8 cellular contexts compared by ENCODE assay signal in genomic region chr6:12605888-12606345, GRCh38.
A peak's percentile ranks its signal among the peaks of the same experiment; 100 is the strongest.
DNase-seq lines count a peak whose midpoint lies in the region; ATAC-seq, FAIRE-seq and TF ChIP-seq lines count a peak whose summit lies in the region.

No MANE protein-coding gene starts in this region.

- H3K9ac ChIP-seq in parathyroid adenoma: no peak overlapping the region

- POLR2A ChIA-PET in activated CD8-positive, alpha-beta T cell treated with anti-CD3 and anti-CD28 coated beads, Interleukin-2, amount 10 ng/mL, durations not matched to agents 7 days and 5 days (lab: Charles Lee): no interaction called here

- DNase-seq in CMK (ENCODE audit: low read depth) (peak; percentile 8), GM19239 (ENCODE audit: insufficient read length, low spot score) (no peak), NCI-H748 (lab: John Stamatoyannopoulos, UW; ENCODE audit: unreplicated experiment) (peak; percentile 70)
- DNase-seq in activated CD8-positive, alpha-beta T cell treated with anti-CD3 and anti-CD28 coated beads, Interleukin-2, amount 10 ng/mL, durations not matched to agents 7 days and 5 days: peak; percentile 67
- no peak for DNase-seq in effector memory CD4-positive, alpha-beta T cell

- no peaks in the 10 kb centered on the region for H3K4me1 Mint-ChIP-seq in activated CD8-positive, alpha-beta T cell treated with anti-CD3 and anti-CD28 coated beads, Interleukin-2, amount 10 ng/mL, durations not matched to agents 7 days and 5 days (ENCODE audit: low read depth)

- TF ChIP-seq CTCF in gastroesophageal sphincter (IDR thresholded peaks at IDR 0.05): peak; percentile 44 to 70 (median 70)
- TF ChIP-seq CTCF in parathyroid adenoma (IDR thresholded peaks at IDR 0.05): peak; percentile 55

- TF ChIP-seq EP300 in gastroesophageal sphincter (IDR thresholded peaks at IDR 0.05): no peak

- H3K27ac Mint-ChIP-seq in activated CD8-positive, alpha-beta T cell treated with anti-CD3 and anti-CD28 coated beads, Interleukin-2, amount 10 ng/mL, durations not matched to agents 7 days and 5 days: no peak overlapping the region

- no peak for TF ChIP-seq POLR2A in gastroesophageal sphincter (IDR thresholded peaks at IDR 0.05)

- CTCF ChIA-PET in activated CD8-positive, alpha-beta T cell treated with anti-CD3 and anti-CD28 coated beads, Interleukin-2, amount 10 ng/mL, durations not matched to agents 7 days and 5 days (lab: Charles Lee): interaction anchor here (0.9 to 2.6 kb wide), 6 partner anchors 9 to 951 kb away, joined by 3 to 16 read pairs (median 3); partner anchors contain the start of gene EDN1

- H2AFZ ChIP-seq in parathyroid adenoma: no peak overlapping the region

- H3K4me2 ChIP-seq in parathyroid adenoma (ENCODE audit: low read length): no peak overlapping the region

- no peaks in the 10 kb centered on the region for H3K9me3 Mint-ChIP-seq in activated CD8-positive, alpha-beta T cell treated with anti-CD3 and anti-CD28 coated beads, Interleukin-2, amount 10 ng/mL, durations not matched to agents 7 days and 5 days (ENCODE audit: insufficient read depth)

- H3K4me3 Mint-ChIP-seq in activated CD8-positive, alpha-beta T cell treated with anti-CD3 and anti-CD28 coated beads, Interleukin-2, amount 10 ng/mL, durations not matched to agents 7 days and 5 days: no peak overlapping the region

- H3K9me3 ChIP-seq in gastroesophageal sphincter: no peaks in the 10 kb centered on the region
- no peaks in the 10 kb centered on the region for H3K9me3 ChIP-seq in parathyroid adenoma (ENCODE audit: control insufficient read depth, low read length)
- no peaks in the 10 kb centered on the region for H3K9me3 ChIP-seq in effector memory CD4-positive, alpha-beta T cell (ENCODE audit: control insufficient read depth, low read length)

- H3K27ac ChIP-seq in gastroesophageal sphincter (no peak overlapping the region), parathyroid adenoma (no peak overlapping the region)
- no peak overlapping the region for H3K27ac ChIP-seq in effector memory CD4-positive, alpha-beta T cell (ENCODE audit: insufficient read depth, low read length, poor library complexity, severe bottlenecking)

- peak; percentile 97 for FAIRE-seq in GM19239 (lab: Jason Lieb, UNC)

- no peak overlapping the region for H3K4me3 ChIP-seq in gastroesophageal sphincter
- no peak overlapping the region for H3K4me3 ChIP-seq in parathyroid adenoma (ENCODE audit: low read depth, low read length)
- H3K4me3 ChIP-seq in effector memory CD4-positive, alpha-beta T cell (ENCODE audit: insufficient read depth, low read depth, low read length, poor library complexity, severe bottlenecking): no peak overlapping the region

- H3K27me3 ChIP-seq in gastroesophageal sphincter: peaks cover 14% of the 10 kb centered on the region
- no peaks in the 10 kb centered on the region for H3K27me3 ChIP-seq in parathyroid adenoma (ENCODE audit: control insufficient read depth, insufficient read depth, low read length)
- H3K27me3 ChIP-seq in effector memory CD4-positive, alpha-beta T cell (replicated peaks; ENCODE audit: control insufficient read depth, insufficient read depth, low read length, poor library complexity, severe bottlenecking): no peaks in the 10 kb centered on the region

- no peaks in the 10 kb centered on the region for H3K4me1 ChIP-seq in gastroesophageal sphincter
- no peaks in the 10 kb centered on the region for H3K4me1 ChIP-seq in parathyroid adenoma
- H3K4me1 ChIP-seq in effector memory CD4-positive, alpha-beta T cell (ENCODE audit: control insufficient read depth, insufficient read depth, low read length, poor library complexity, severe bottlenecking): no peaks in the 10 kb centered on the region

- no peaks in the 10 kb centered on the region for H3K36me3 Mint-ChIP-seq in activated CD8-positive, alpha-beta T cell treated with anti-CD3 and anti-CD28 coated beads, Interleukin-2, amount 10 ng/mL, durations not matched to agents 7 days and 5 days (ENCODE audit: low read depth)

- ATAC-seq in HG03432 (IDR thresholded peaks at IDR 0.05; ENCODE audit: unreplicated experiment) (peak; percentile 37), gastroesophageal sphincter (peak; percentile 63)
- peak; percentile 74 for ATAC-seq in activated CD8-positive, alpha-beta T cell treated with anti-CD3 and anti-CD28 coated beads, Interleukin-2, amount 10 ng/mL, durations not matched to agents 7 days and 5 days

- no peaks in the 10 kb centered on the region for H3K79me2 ChIP-seq in parathyroid adenoma

- WGBS in gastroesophageal sphincter (ENCODE audit: low coverage in 1 of 2), 2 donors: 38 to 69% methylated on average over 4 to 7 of the region's 7 CpGs

- no peaks in the 10 kb centered on the region for H3K36me3 ChIP-seq in gastroesophageal sphincter
- no peaks in the 10 kb centered on the region for H3K36me3 ChIP-seq in parathyroid adenoma (ENCODE audit: control insufficient read depth, insufficient read depth, low read length)
- H3K36me3 ChIP-seq in effector memory CD4-positive, alpha-beta T cell (ENCODE audit: control insufficient read depth, insufficient read depth, low read length): no peaks in the 10 kb centered on the region

- H3K27me3 Mint-ChIP-seq in activated CD8-positive, alpha-beta T cell treated with anti-CD3 and anti-CD28 coated beads, Interleukin-2, amount 10 ng/mL, durations not matched to agents 7 days and 5 days (ENCODE audit: low read depth): peaks cover 3% of the 10 kb centered on the region

Comparison
In these comparisons a context has a peak if more than half of its experiments do, and no peak if none do; other contexts are left out.
1. DNase-seq: peak in CMK (single experiment), NCI-H748 (single experiment) and activated CD8-positive, alpha-beta T cell treated with anti-CD3 and anti-CD28 coated beads, Interleukin-2, amount 10 ng/mL, durations not matched to agents 7 days and 5 days (single experiment); none in GM19239 (single experiment) and effector memory CD4-positive, alpha-beta T cell (0 of 3).
2. Peak in every context shown above with its lines, with median percentiles within 50 percentile points of each other: ATAC-seq.